8 cellular contexts compared by ENCODE assay signal in the genomic region with DNA sequence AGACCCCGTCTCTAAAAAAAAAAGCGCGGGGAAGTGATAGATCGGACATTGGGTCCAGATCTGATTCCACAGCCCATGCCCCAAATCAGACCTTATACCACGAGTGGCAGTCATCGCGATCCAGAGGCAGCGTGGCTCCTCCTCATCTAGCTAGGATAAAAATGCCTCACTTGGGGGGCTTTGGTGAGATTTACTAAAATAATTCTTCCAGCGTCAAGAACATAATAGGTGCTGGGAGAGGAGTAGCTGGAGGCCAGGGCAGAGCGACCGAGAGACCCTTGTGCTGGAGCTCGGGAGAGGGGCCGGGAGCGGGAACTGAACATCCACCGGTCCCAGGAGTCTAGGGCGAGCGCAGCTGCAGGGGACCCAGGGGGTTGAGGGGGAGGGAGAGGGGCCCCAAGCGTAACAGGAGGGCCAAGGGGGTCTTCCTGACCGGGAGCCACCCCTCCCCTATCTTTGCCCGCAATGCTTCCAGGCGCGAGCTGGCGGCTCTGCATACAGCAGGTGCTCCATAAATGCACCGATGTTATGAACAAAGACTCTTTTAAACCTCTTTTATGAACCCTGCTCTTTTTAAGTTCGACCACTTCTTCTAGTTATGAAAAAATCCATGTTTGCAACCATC. TPM values are rescaled to one million over a fixed set of nuclear protein-coding genes. Genes with fewer than 3 reads are reported as not detected.
DNase-seq lines count a peak whose midpoint lies in the region; ATAC-seq, FAIRE-seq and TF ChIP-seq lines count a peak whose summit lies in the region.

No MANE protein-coding gene starts in this region.

- H3K27ac Mint-ChIP-seq in activated T-cell treated with anti-CD3 and anti-CD28 coated beads, Interleukin-2, amount 50 U/mL, for 72 hours, result peak overlapping the region; percentile 12
- H3K27ac Mint-ChIP-seq in progenitor cell of endocrine pancreas, result no peak overlapping the region

- no peaks in the 10 kb centered on the region for H3K9me3 Mint-ChIP-seq in activated T-cell treated with anti-CD3 and anti-CD28 coated beads, Interleukin-2, amount 50 U/mL, for 72 hours
- no peaks in the 10 kb centered on the region for H3K9me3 Mint-ChIP-seq in progenitor cell of endocrine pancreas (ENCODE audit: low read depth)

- H3K27ac ChIP-seq in stomach smooth muscle (ENCODE audit: low read length), result peak overlapping the region; percentile 31

- H3K36me3 Mint-ChIP-seq in activated T-cell treated with anti-CD3 and anti-CD28 coated beads, Interleukin-2, amount 50 U/mL, for 72 hours (ENCODE audit: insufficient read depth in 2 of 2), result peaks cover 0 to 2% of the 10 kb centered on the region in 2 donors
- no peaks in the 10 kb centered on the region for H3K36me3 Mint-ChIP-seq in progenitor cell of endocrine pancreas (ENCODE audit: insufficient read depth)

- no peak overlapping the region for H3K9ac ChIP-seq in iPS-15b (ENCODE audit: low read depth, low read length)
- H3K9ac ChIP-seq in stomach smooth muscle (ENCODE audit: low read length in 2 of 2), result no peak overlapping the region

- ATAC-seq in activated T-cell treated with anti-CD3 and anti-CD28 coated beads, Interleukin-2, amount 50 U/mL, for 72 hours (replicated peaks in 1 of 2), result no peak

- H3K4me1 ChIP-seq in iPS-15b (ENCODE audit: control insufficient read depth, insufficient read depth, low read length) (peaks cover 15% of the 10 kb centered on the region), stomach smooth muscle (ENCODE audit: control insufficient read depth, insufficient read depth, low read length) (peaks cover 49% of the 10 kb centered on the region), HAP-1 (peaks cover 33% of the 10 kb centered on the region)

- H3K36me3 ChIP-seq in iPS-15b (ENCODE audit: control insufficient read depth, insufficient read depth, low read length) (no peaks in the 10 kb centered on the region), stomach smooth muscle (ENCODE audit: control insufficient read depth in 2 of 2, insufficient read depth in 2 of 2, low read length in 2 of 2) (no peaks in the 10 kb centered on the region), HAP-1 (replicated peaks) (no peaks in the 10 kb centered on the region)

- peak; percentile 60 for DNase-seq in DMS53 (lab: John Stamatoyannopoulos, UW)
- no peak for DNase-seq in DMS53 treated with DMSO at 0.1 percent for 48 hours (lab: John Stamatoyannopoulos, UW; ENCODE audit: unreplicated experiment)
- peak in 1 of 2 donors; percentile 4 for DNase-seq in activated T-cell treated with anti-CD3 and anti-CD28 coated beads, Interleukin-2, amount 50 U/mL, for 72 hours
- no peak for DNase-seq in progenitor cell of endocrine pancreas (ENCODE audit: low spot score, unreplicated experiment)
- no peak for DNase-seq in RCC 7860 (ENCODE audit: low spot score)
- no peak for DNase-seq in HAP-1 (ENCODE audit: low spot score in 2 of 2)

- H3K27me3 Mint-ChIP-seq in activated T-cell treated with anti-CD3 and anti-CD28 coated beads, Interleukin-2, amount 50 U/mL, for 72 hours (ENCODE audit: low read depth), result peaks cover 8% of the 10 kb centered on the region
- peaks cover 65% of the 10 kb centered on the region for H3K27me3 Mint-ChIP-seq in progenitor cell of endocrine pancreas

- H3K27me3 ChIP-seq in iPS-15b (ENCODE audit: control insufficient read depth, insufficient read depth, low read length) (peaks cover 16% of the 10 kb centered on the region), stomach smooth muscle (ENCODE audit: control insufficient read depth in 1 of 2, insufficient read depth in 2 of 2, low read length in 2 of 2) (no peaks in the 10 kb centered on the region), HAP-1 (ENCODE audit: low read depth) (no peaks in the 10 kb centered on the region)

- no peak for FAIRE-seq in RCC 7860 (lab: Jason Lieb, UNC)

- peak overlapping the region; percentile 88 to 94 for H3K4me3 Mint-ChIP-seq in activated T-cell treated with anti-CD3 and anti-CD28 coated beads, Interleukin-2, amount 50 U/mL, for 72 hours
- no peak overlapping the region for H3K4me3 Mint-ChIP-seq in progenitor cell of endocrine pancreas (ENCODE audit: low read depth)

- peaks cover 45% of the 10 kb centered on the region for H3K4me1 Mint-ChIP-seq in activated T-cell treated with anti-CD3 and anti-CD28 coated beads, Interleukin-2, amount 50 U/mL, for 72 hours (ENCODE audit: low read depth)
- peaks cover 24% of the 10 kb centered on the region for H3K4me1 Mint-ChIP-seq in progenitor cell of endocrine pancreas (ENCODE audit: low read depth)

- no peaks in the 10 kb centered on the region for H3K9me3 ChIP-seq in iPS-15b (ENCODE audit: control insufficient read depth, insufficient read depth, low read length)
- no peaks in the 10 kb centered on the region for H3K9me3 ChIP-seq in stomach smooth muscle (ENCODE audit: control insufficient read depth in 2 of 2, low read length in 2 of 2)
- no peaks in the 10 kb centered on the region for H3K9me3 ChIP-seq in HAP-1

- in situ Hi-C loops in HAP-1 (cut with MboI; ENCODE audit: low sequenced_read_pairs), result no loop called here

- TF ChIP-seq CTCF in progenitor cell of endocrine pancreas (IDR thresholded peaks at IDR 0.05; ENCODE audit: unreplicated experiment), result no peak

- H3K4me3 ChIP-seq in iPS-15b (ENCODE audit: low read depth, low read length) (peak overlapping the region; percentile 59), stomach smooth muscle (ENCODE audit: low read length in 2 of 2) (peak overlapping the region; percentile 73 to 77), HAP-1 (no peak overlapping the region)

RNA-seq across cellular contexts. Expression of a gene that starts 0.8 kb away (rescaled TPM):
- 10 to 100 TPM; 26.2 to 35.8 TPM for total RNA-seq in activated T-cell treated with anti-CD3 and anti-CD28 coated beads, Interleukin-2, amount 50 U/mL, for 72 hours
- total RNA-seq in progenitor cell of endocrine pancreas, result 3.8 and 5.7 TPM in 2 replicates
